In the genomic region with DNA sequence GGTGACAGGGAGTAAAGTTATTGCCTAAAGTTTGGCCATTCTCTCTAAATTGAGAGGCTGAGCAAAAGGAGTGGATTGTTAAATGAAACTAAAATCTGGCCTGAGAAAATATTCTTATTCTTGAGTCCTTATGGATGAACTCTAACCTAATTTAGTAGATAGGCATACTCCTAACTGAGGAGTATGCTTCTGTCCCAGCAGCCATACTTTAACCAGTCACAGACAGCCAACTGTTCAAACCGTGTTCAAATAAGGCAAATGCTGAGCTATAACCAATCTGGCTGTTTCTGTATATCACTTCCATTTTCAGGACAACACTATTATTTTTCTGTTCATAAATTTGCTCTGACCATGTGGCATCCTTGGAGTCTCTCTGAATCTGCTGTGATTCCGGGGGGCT, we compare ENCODE assay signal across 8 cellular contexts.
DNase-seq lines count a peak whose midpoint lies in the region; ATAC-seq and TF ChIP-seq lines count a peak whose summit lies in the region.

No MANE protein-coding gene starts in this region.

- H3K27ac ChIP-seq in breast epithelium (peak overlapping the region in 1 of 2 donors; percentile 30), GM23338 (ENCODE audit: low read depth) (no peak overlapping the region), uterus (no peak overlapping the region)

- POLR2A ChIA-PET in MCF 10A (lab: Yijun Ruan, JAX) = interaction anchor here (0.6 to 1.3 kb wide), 6 partner anchors 13 to 1553 kb away, joined by 3 to 7 read pairs (median 3); no protein-coding TSS in a partner anchor

- H3K36me3 Mint-ChIP-seq in MCF 10A (ENCODE audit: insufficient read depth, unreplicated experiment) (no peaks in the 10 kb centered on the region), GM23338 (ENCODE audit: low read depth) (peaks cover 4% of the 10 kb centered on the region; the same call in 1 of the 3 replicates)
- no peaks in the 10 kb centered on the region for H3K36me3 Mint-ChIP-seq in stimulated activated effector memory CD8-positive, alpha-beta T cell treated with anti-CD3 and anti-CD28 coated beads, Interleukin-12 subunit alpha, Interleukin-12 subunit beta, amount 100 ng/mL, for 72 hours

- peak overlapping the region in 1 of 3 donors; percentile 49 for H3K4me3 ChIP-seq in breast epithelium
- no peak overlapping the region for H3K4me3 ChIP-seq in GM23338
- no peak overlapping the region for H3K4me3 ChIP-seq in uterus

- BruUV-seq in MCF 10A (replicated peaks; lab: Mats Ljungman, UMichigan) = no TSS peak

- TF ChIP-seq CTCF in MCF 10A (IDR thresholded peaks at IDR 0.05; ENCODE audit: unreplicated experiment) (no peak), breast epithelium (IDR thresholded peaks at IDR 0.05) (no peak), GM23338 (conservative IDR thresholded peaks at IDR 0.05; ENCODE audit: low read depth in 2 of 2) (no peak), uterus (IDR thresholded peaks at IDR 0.05) (no peak)

- H3K27me3 ChIP-seq in breast epithelium (no peaks in the 10 kb centered on the region), GM23338 (ENCODE audit: insufficient read depth) (no peaks in the 10 kb centered on the region), uterus (no peaks in the 10 kb centered on the region)

- H3K4me3 Mint-ChIP-seq in MCF 10A (ENCODE audit: unreplicated experiment) = peak overlapping the region; percentile 69
- no peak overlapping the region for H3K4me3 Mint-ChIP-seq in stimulated activated effector memory CD8-positive, alpha-beta T cell treated with anti-CD3 and anti-CD28 coated beads, Interleukin-12 subunit alpha, Interleukin-12 subunit beta, amount 100 ng/mL, for 72 hours
- no peak overlapping the region for H3K4me3 Mint-ChIP-seq in GM23338

- CTCF ChIA-PET in MCF 10A (lab: Yijun Ruan, JAX) = interaction anchor here (1.0 to 2.5 kb wide), 2 partner anchors 24 to 59 kb away, joined by 3 to 8 read pairs; no protein-coding TSS in a partner anchor

- intact Hi-C loops in MCF 10A (cut with micrococcal nuclease) = no loop called here
- intact Hi-C loops in breast epithelium (cut with DNase I; ENCODE audit: low total_unique reads) = no loop called here
- intact Hi-C loops in uterus (cut with DNase I; ENCODE audit: low total_unique reads) = no loop called here

- H3K27me3 Mint-ChIP-seq in MCF 10A (ENCODE audit: insufficient read depth, unreplicated experiment) (no peaks in the 10 kb centered on the region), GM23338 (ENCODE audit: insufficient read depth, low read depth, poor library complexity) (no peaks in the 10 kb centered on the region)

- ATAC-seq in HG02938 (IDR thresholded peaks at IDR 0.05; ENCODE audit: unreplicated experiment) = peak; percentile 34
- ATAC-seq in SK-N-SH treated with all-trans-retinoic acid at 6 μM for 48 hours = peak; percentile 41
- ATAC-seq in stimulated activated effector memory CD8-positive, alpha-beta T cell treated with anti-CD3 and anti-CD28 coated beads, Interleukin-12 subunit alpha, Interleukin-12 subunit beta, amount 100 ng/mL, for 72 hours = no peak
- no peak for ATAC-seq in GM23338
- no peak for ATAC-seq in GM18861 (IDR thresholded peaks at IDR 0.05; ENCODE audit: unreplicated experiment)

- H3K36me3 ChIP-seq in breast epithelium (no peaks in the 10 kb centered on the region), GM23338 (ENCODE audit: insufficient read depth) (no peaks in the 10 kb centered on the region), uterus (no peaks in the 10 kb centered on the region)

- H3K4me2 ChIP-seq in GM23338 = no peak overlapping the region

- H3K9me3 ChIP-seq in breast epithelium (no peaks in the 10 kb centered on the region), uterus (no peaks in the 10 kb centered on the region)

- no peaks in the 10 kb centered on the region; the same call in 1 of the 2 replicates for H3K9me2 ChIP-seq in GM23338 (ENCODE audit: insufficient read depth)

- DNase-seq in MCF 10A (ENCODE audit: unreplicated experiment) (peak; percentile 3), breast epithelium (ENCODE audit: low spot score in 2 of 2) (no peak), GM23338 (ENCODE audit: low spot score) (no peak), uterus (no peak)
- DNase-seq in stimulated activated effector memory CD8-positive, alpha-beta T cell treated with anti-CD3 and anti-CD28 coated beads, Interleukin-12 subunit alpha, Interleukin-12 subunit beta, amount 100 ng/mL, for 72 hours (ENCODE audit: low spot score in 2 of 2) = no peak

- no peak for TF ChIP-seq POLR2A in breast epithelium (IDR thresholded peaks at IDR 0.05)
- no peak for TF ChIP-seq POLR2A in uterus (IDR thresholded peaks at IDR 0.05)

- H3K4me1 ChIP-seq in breast epithelium (peaks cover 0 to 8% of the 10 kb centered on the region in 2 donors), GM23338 (ENCODE audit: insufficient read depth) (no peaks in the 10 kb centered on the region), uterus (no peaks in the 10 kb centered on the region)

- H3K9me3 Mint-ChIP-seq in MCF 10A (ENCODE audit: unreplicated experiment) = peaks cover 5% of the 10 kb centered on the region
- H3K9me3 Mint-ChIP-seq in stimulated activated effector memory CD8-positive, alpha-beta T cell treated with anti-CD3 and anti-CD28 coated beads, Interleukin-12 subunit alpha, Interleukin-12 subunit beta, amount 100 ng/mL, for 72 hours = peaks cover 4% of the 10 kb centered on the region
- peaks cover 3% of the 10 kb centered on the region; the same call in 2 of the 3 replicates for H3K9me3 Mint-ChIP-seq in GM23338

- no peaks in the 10 kb centered on the region for H4K20me1 ChIP-seq in GM23338 (replicated peaks; ENCODE audit: insufficient read depth)

- peak overlapping the region; percentile 89 for H3K27ac Mint-ChIP-seq in MCF 10A (ENCODE audit: low read depth, unreplicated experiment)
- H3K27ac Mint-ChIP-seq in stimulated activated effector memory CD8-positive, alpha-beta T cell treated with anti-CD3 and anti-CD28 coated beads, Interleukin-12 subunit alpha, Interleukin-12 subunit beta, amount 100 ng/mL, for 72 hours = peak overlapping the region; percentile 33
- H3K27ac Mint-ChIP-seq in GM23338 = no peak overlapping the region

- H3K79me2 ChIP-seq in GM23338 (replicated peaks; ENCODE audit: insufficient read depth) = no peaks in the 10 kb centered on the region

- peaks cover 8% of the 10 kb centered on the region for H3K4me1 Mint-ChIP-seq in MCF 10A (ENCODE audit: insufficient read depth, unreplicated experiment)
- H3K4me1 Mint-ChIP-seq in stimulated activated effector memory CD8-positive, alpha-beta T cell treated with anti-CD3 and anti-CD28 coated beads, Interleukin-12 subunit alpha, Interleukin-12 subunit beta, amount 100 ng/mL, for 72 hours = peaks cover 10% of the 10 kb centered on the region
- no peaks in the 10 kb centered on the region for H3K4me1 Mint-ChIP-seq in GM23338

- no peaks in the 10 kb centered on the region for H3F3A ChIP-seq in GM23338 (replicated peaks; ENCODE audit: low read depth)

- no peak overlapping the region for H2AFZ ChIP-seq in GM23338

TF ChIP-seq in SK-N-SH treated with all-trans-retinoic acid at 6 μM for 48 hours, 23 proteins besides CTCF, POLR2A, EP300 and RAD21:
- TF ChIP-seq CSDC2 (CRISPR knock-in tag; IDR thresholded peaks at IDR 0.05) (no peak), ARNTL (CRISPR knock-in tag; IDR thresholded peaks at IDR 0.05; ENCODE audit: borderline replicate concordance, low read depth) (no peak)
- TF ChIP-seq, protein P1, sequence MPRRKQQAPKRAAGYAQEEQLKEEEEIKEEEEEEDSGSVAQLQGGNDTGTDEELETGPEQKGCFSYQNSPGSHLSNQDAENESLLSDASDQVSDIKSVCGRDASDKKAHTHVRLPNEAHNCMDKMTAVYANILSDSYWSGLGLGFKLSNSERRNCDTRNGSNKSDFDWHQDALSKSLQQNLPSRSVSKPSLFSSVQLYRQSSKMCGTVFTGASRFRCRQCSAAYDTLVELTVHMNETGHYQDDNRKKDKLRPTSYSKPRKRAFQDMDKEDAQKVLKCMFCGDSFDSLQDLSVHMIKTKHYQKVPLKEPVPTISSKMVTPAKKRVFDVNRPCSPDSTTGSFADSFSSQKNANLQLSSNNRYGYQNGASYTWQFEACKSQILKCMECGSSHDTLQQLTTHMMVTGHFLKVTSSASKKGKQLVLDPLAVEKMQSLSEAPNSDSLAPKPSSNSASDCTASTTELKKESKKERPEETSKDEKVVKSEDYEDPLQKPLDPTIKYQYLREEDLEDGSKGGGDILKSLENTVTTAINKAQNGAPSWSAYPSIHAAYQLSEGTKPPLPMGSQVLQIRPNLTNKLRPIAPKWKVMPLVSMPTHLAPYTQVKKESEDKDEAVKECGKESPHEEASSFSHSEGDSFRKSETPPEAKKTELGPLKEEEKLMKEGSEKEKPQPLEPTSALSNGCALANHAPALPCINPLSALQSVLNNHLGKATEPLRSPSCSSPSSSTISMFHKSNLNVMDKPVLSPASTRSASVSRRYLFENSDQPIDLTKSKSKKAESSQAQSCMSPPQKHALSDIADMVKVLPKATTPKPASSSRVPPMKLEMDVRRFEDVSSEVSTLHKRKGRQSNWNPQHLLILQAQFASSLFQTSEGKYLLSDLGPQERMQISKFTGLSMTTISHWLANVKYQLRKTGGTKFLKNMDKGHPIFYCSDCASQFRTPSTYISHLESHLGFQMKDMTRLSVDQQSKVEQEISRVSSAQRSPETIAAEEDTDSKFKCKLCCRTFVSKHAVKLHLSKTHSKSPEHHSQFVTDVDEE (CRISPR knock-in tag; IDR thresholded peaks at IDR 0.05) = no peak

TF ChIP-seq in GM23338, 12 proteins besides CTCF, POLR2A, EP300 and RAD21:
- TF ChIP-seq CREB1 (CRISPR knock-in tag; IDR thresholded peaks at IDR 0.05; ENCODE audit: low read depth) = no peak
- no peak for TF ChIP-seq POLR2AphosphoS5 (IDR thresholded peaks at IDR 0.05; ENCODE audit: low read depth)
- no peak for TF ChIP-seq JUNB (IDR thresholded peaks at IDR 0.05; ENCODE audit: unreplicated experiment)
- TF ChIP-seq NANOG (IDR thresholded peaks at IDR 0.05; ENCODE audit: borderline replicate concordance) = no peak
- TF ChIP-seq EZH2 (IDR thresholded peaks at IDR 0.05; ENCODE audit: low read depth, unreplicated experiment) = no peak
- no peak for TF ChIP-seq ZNF114 (CRISPR knock-in tag; IDR thresholded peaks at IDR 0.05)

Comparison
In these comparisons a context has a peak if more than half of its experiments do, and no peak if none do; other contexts are left out.
1. ATAC-seq: peak in HG02938 (single experiment) and SK-N-SH treated with all-trans-retinoic acid at 6 μM for 48 hours (single experiment); none in stimulated activated effector memory CD8-positive, alpha-beta T cell treated with anti-CD3 and anti-CD28 coated beads, Interleukin-12 subunit alpha, Interleukin-12 subunit beta, amount 100 ng/mL, for 72 hours (single experiment), GM23338 (single experiment) and GM18861 (single experiment).